Comparison of ENCODE assay signal across 1 cellular context in genomic region chr14:85415015-85415712, GRCh38.
TF ChIP-seq lines count a peak whose summit lies in the region.

No MANE protein-coding gene starts in this region.

TF ChIP-seq in A549, 52 proteins besides CTCF, POLR2A, EP300 and RAD21 (continued from another document):
- TF ChIP-seq PBX3 (IDR thresholded peaks at IDR 0.05) (no peak), CHD2 (IDR thresholded peaks at IDR 0.05; ENCODE audit: low read length, partially characterized antibody) (no peak), ATOH8 (CRISPR knock-in tag; IDR thresholded peaks at IDR 0.05; ENCODE audit: low read depth) (no peak), JUN (IDR thresholded peaks at IDR 0.05) (peak in 1 of 2 experiments; percentile 60; a peak in 2 of 5 replicates), MAZ (IDR thresholded peaks at IDR 0.05; ENCODE audit: borderline replicate concordance, low read depth, low read length) (no peak), MAX (IDR thresholded peaks at IDR 0.05) (peak; percentile 82), KDM1A (IDR thresholded peaks at IDR 0.05; ENCODE audit: low read depth) (no peak), POLR2AphosphoS2 (conservative IDR thresholded peaks at IDR 0.05; ENCODE audit: low read length) (no peak), KDM5A (IDR thresholded peaks at IDR 0.05) (no peak), TFCP2L1 (CRISPR knock-in tag; IDR thresholded peaks at IDR 0.05) (no peak), RCOR1 (IDR thresholded peaks at IDR 0.05; ENCODE audit: low read depth, low read length) (no peak)
